In the genomic region with DNA sequence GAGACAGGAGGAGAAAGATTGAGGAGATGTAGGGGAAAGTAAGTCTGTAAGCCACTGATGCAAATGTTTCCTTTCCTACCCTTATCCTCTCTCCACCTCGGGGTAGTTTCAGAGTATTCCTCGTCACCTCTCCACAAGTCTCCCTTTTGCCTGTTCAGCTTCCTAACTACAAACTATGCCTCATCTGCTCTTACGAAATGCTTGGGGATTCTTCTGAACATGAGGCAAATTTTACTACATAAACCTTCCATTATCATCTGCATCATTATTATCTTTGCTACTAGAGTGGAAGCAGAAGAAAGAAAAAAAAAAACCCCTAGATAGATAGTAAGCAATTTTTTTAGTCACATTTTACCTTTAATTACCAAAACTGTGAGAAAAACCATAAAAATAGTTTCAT, we compare ENCODE assay signal across 18 cellular contexts. TPM values are rescaled to one million over a fixed set of nuclear protein-coding genes. Genes with fewer than 3 reads are reported as not detected.
DNase-seq lines count a peak whose midpoint lies in the region; ATAC-seq, FAIRE-seq and TF ChIP-seq lines count a peak whose summit lies in the region.
"Had no signal": no experiment of that assay in that cellular context is flagged by ENCODE, and none has a peak within 500 bp of the region (broad histone marks: within the 10 kb centered on the region; RNA-seq: fewer than 3 reads in every experiment).

No MANE protein-coding gene starts in this region.

- no peaks in the 10 kb centered on the region for H3K27me3 ChIP-seq in bronchial epithelial cell (ENCODE audit: control insufficient read depth, insufficient read depth, low read length)
- H3K27me3 ChIP-seq: BLaER1 treated with 17β-estradiol and CSF1 and Interleukin-3, amounts not matched to agents 10 nM and 100 nM had no signal

- H3K9me3 ChIP-seq in kidney (ENCODE audit: control insufficient read depth in 1 of 2, low read length in 2 of 2), result no peaks in the 10 kb centered on the region
- H3K9me3 ChIP-seq: BLaER1 treated with 17β-estradiol and CSF1 and Interleukin-3, amounts not matched to agents 10 nM and 100 nM had no signal

- no peak for TF ChIP-seq CTCF in bronchial epithelial cell (IDR thresholded peaks at IDR 0.05; ENCODE audit: insufficient read depth, low read length, severe bottlenecking)
- no peak for TF ChIP-seq CTCF in fibroblast of pulmonary artery (IDR thresholded peaks at IDR 0.05; ENCODE audit: low read length, missing control alignments)
- TF ChIP-seq CTCF in kidney (IDR thresholded peaks at IDR 0.05; ENCODE audit: borderline replicate concordance, extremely low read depth, insufficient read depth), result no peak
- no peak for TF ChIP-seq CTCF in GM10248 (IDR thresholded peaks at IDR 0.05; ENCODE audit: control extremely low read depth, extremely low read depth, low read depth, missing control alignments)

- H3K4me1 ChIP-seq in kidney (ENCODE audit: control insufficient read depth in 1 of 2, insufficient read depth in 1 of 2, low read depth in 1 of 2, low read length in 2 of 2), result no peaks in the 10 kb centered on the region

- H3K4me3 ChIP-seq in bronchial epithelial cell (ENCODE audit: low read depth, low read length) (no peak overlapping the region), fibroblast of pulmonary artery (replicated peaks; ENCODE audit: low read depth, low read length) (no peak overlapping the region), kidney (ENCODE audit: low read length in 2 of 2) (no peak overlapping the region)
- H3K4me3 ChIP-seq: BLaER1 treated with 17β-estradiol and CSF1 and Interleukin-3, amounts not matched to agents 10 nM and 100 nM; SK-N-MC had no signal

- intact Hi-C loops in kidney (cut with DNase I), result no loop called here

- H3K36me3 ChIP-seq in bronchial epithelial cell (ENCODE audit: control insufficient read depth, insufficient read depth, low read length) (no peaks in the 10 kb centered on the region), kidney (ENCODE audit: control insufficient read depth in 1 of 2, insufficient read depth in 2 of 2, low read length in 2 of 2) (no peaks in the 10 kb centered on the region)
- H3K36me3 ChIP-seq: BLaER1 treated with 17β-estradiol and CSF1 and Interleukin-3, amounts not matched to agents 10 nM and 100 nM had no signal

- peak; percentile 11 for DNase-seq in AG20443 (ENCODE audit: low spot score)
- peak; percentile 30 for DNase-seq in HCEC 1CT
- DNase-seq in bronchial epithelial cell (ENCODE audit: low read depth), result peak; percentile 7
- peak; percentile 7 for DNase-seq in fibroblast of pulmonary artery (ENCODE audit: low read depth)
- no peak for DNase-seq in NK-92 (lab: John Stamatoyannopoulos, UW; ENCODE audit: unreplicated experiment)
- DNase-seq in kidney, result no peak
- no peak for DNase-seq in GM10248 (ENCODE audit: extremely low spot score)
- DNase-seq: CD8-positive, alpha-beta memory T cell; DMS53; H9; NCI-H1105 treated with DMSO at 0.1 percent for 48 hours; NCI-H1694; NCI-H2081 treated with DMSO at 0.1 percent for 48 hours; NCI-H446 treated with DMSO at 0.1 percent for 48 hours; SHP77 had no signal

- POLR2A ChIA-PET in GM10248 (lab: Yijun Ruan, JAX), result no interaction called here

- FAIRE-seq in bronchial epithelial cell (lab: Jason Lieb, UNC), result no peak
- no peak for FAIRE-seq in kidney (lab: Jason Lieb, UNC)

- ATAC-seq in HG02840 (IDR thresholded peaks at IDR 0.05; ENCODE audit: low FRiP score, unreplicated experiment), result no peak

- H3K9ac ChIP-seq in kidney (ENCODE audit: low read length in 2 of 2), result no peak overlapping the region
- H3K9ac ChIP-seq: BLaER1 treated with 17β-estradiol and CSF1 and Interleukin-3, amounts not matched to agents 10 nM and 100 nM had no signal

- H3K27ac ChIP-seq in kidney (ENCODE audit: low read depth in 2 of 2, low read length in 2 of 2), result no peak overlapping the region
- H3K27ac ChIP-seq: BLaER1 treated with 17β-estradiol and CSF1 and Interleukin-3, amounts not matched to agents 10 nM and 100 nM; SK-N-MC had no signal

- CTCF ChIA-PET in GM10248 (lab: Yijun Ruan, JAX), result no interaction called here

RNA-seq across cellular contexts. Expression of gene CWC22, which starts 43.1 kb away (rescaled TPM):
- total RNA-seq in bronchial epithelial cell (13.4 and 19.6 TPM in 2 replicates), kidney (20.6 TPM)
- 10.3 TPM for polyA plus RNA-seq in kidney (ENCODE audit: insufficient read depth, low read depth, low replicate concordance)

Comparison
In these comparisons a context has a peak if more than half of its experiments do, and no peak if none do; other contexts are left out.
1. DNase-seq: peak in AG20443 (single experiment), HCEC 1CT (single experiment), bronchial epithelial cell (single experiment) and fibroblast of pulmonary artery (single experiment); none in NK-92 (single experiment), kidney (single experiment) and GM10248 (single experiment).